Comparison of ENCODE assay signal across 8 cellular contexts in the genomic region with DNA sequence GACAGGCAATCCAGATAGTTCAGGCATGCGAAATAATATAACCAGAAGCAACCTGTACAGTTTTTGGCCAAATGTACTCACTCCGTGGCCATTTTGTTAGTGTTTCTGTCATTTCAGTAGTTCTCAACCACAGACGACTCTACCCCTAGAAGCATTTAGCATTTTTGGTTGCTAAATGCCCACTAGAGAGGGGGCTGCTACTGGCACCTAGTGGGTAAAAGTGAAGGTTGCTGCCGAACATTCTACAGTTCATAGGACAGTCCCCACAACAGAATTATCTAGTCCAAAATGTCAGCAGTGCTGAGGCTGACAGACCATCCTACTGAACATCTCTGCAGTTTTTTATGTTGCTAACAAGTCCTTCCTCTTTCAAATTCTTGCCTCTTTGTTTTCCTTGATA.
DNase-seq lines count a peak whose midpoint lies in the region; ATAC-seq and TF ChIP-seq lines count a peak whose summit lies in the region.

No MANE protein-coding gene starts in this region.

- H3K27ac ChIP-seq in upper lobe of left lung = no peak overlapping the region

- DNase-seq in COR-L47 (lab: John Stamatoyannopoulos, UW) (peak; percentile 27), SHP77 treated with DMSO at 0.1 percent for 48 hours (lab: John Stamatoyannopoulos, UW) (peak; percentile 1), iPS-NIHi11 (ENCODE audit: low spot score) (peak; percentile 26), upper lobe of left lung (no peak)

- TF ChIP-seq POLR2A in upper lobe of left lung (IDR thresholded peaks at IDR 0.05) = no peak

- no peaks in the 10 kb centered on the region for H3K4me1 ChIP-seq in upper lobe of left lung

- TF ChIP-seq CTCF in upper lobe of left lung (IDR thresholded peaks at IDR 0.05) = no peak

- WGBS in upper lobe of left lung, 2 donors = 17 to 22% methylated on average over 4 of the region's 4 CpGs

- ATAC-seq in GM18873 (IDR thresholded peaks at IDR 0.05; ENCODE audit: low FRiP score, unreplicated experiment) (peak; percentile 87), HG03457 (IDR thresholded peaks at IDR 0.05; ENCODE audit: unreplicated experiment) (peak; percentile 80), upper lobe of left lung (ENCODE audit: low FRiP score in 2 of 2) (no peak), HG03135 (IDR thresholded peaks at IDR 0.05; ENCODE audit: unreplicated experiment) (no peak), HG03571 (IDR thresholded peaks at IDR 0.05; ENCODE audit: unreplicated experiment) (no peak)

- no peak for TF ChIP-seq EP300 in upper lobe of left lung (IDR thresholded peaks at IDR 0.05)

- H3K36me3 ChIP-seq in upper lobe of left lung = no peaks in the 10 kb centered on the region

- no peaks in the 10 kb centered on the region for H3K27me3 ChIP-seq in upper lobe of left lung

- H3K9me3 ChIP-seq in upper lobe of left lung = no peaks in the 10 kb centered on the region

- no peak overlapping the region for H3K4me3 ChIP-seq in upper lobe of left lung

Comparison
In these comparisons a context has a peak if more than half of its experiments do, and no peak if none do; other contexts are left out.
1. DNase-seq: peak in COR-L47 (single experiment), SHP77 treated with DMSO at 0.1 percent for 48 hours (single experiment) and iPS-NIHi11 (single experiment); none in upper lobe of left lung (0 of 2).
2. ATAC-seq: peak in GM18873 (single experiment) and HG03457 (single experiment); none in upper lobe of left lung (0 of 2), HG03135 (single experiment) and HG03571 (single experiment).